ENCODE assay signal across 26 cellular contexts in genomic region chr10:124245191-124245590, GRCh38.
"Had no signal": no experiment of that assay in that cellular context is flagged by ENCODE, and none has a peak within 500 bp of the region (broad histone marks: within the 10 kb centered on the region; RNA-seq: fewer than 3 reads in every experiment).

No MANE protein-coding gene starts in this region.

- H3K9ac ChIP-seq: KMS-11 had no signal

- H3K27me3 ChIP-seq: brain microvascular endothelial cell had no signal

- H3K36me3 ChIP-seq: brain microvascular endothelial cell had no signal

- H3K27ac ChIP-seq: brain microvascular endothelial cell, KMS-11, VCaP had no signal

- H3K4me2 ChIP-seq: KMS-11 had no signal

- ATAC-seq: activated CD8-positive, alpha-beta T cell treated with anti-CD3 and anti-CD28 coated beads, Interleukin-2, amount 10 ng/mL, durations not matched to agents 7 days and 5 days; Panc1; SK-N-SH treated with all-trans-retinoic acid at 6 μM for 48 hours; T-cell had no signal

- DNase-seq: activated CD4-positive, alpha-beta T cell treated with anti-CD3 and anti-CD28 coated beads for 1 hour; activated CD4-positive, alpha-beta T cell treated with anti-CD3 and anti-CD28 coated beads for 48 hours; activated CD4-positive, alpha-beta T cell treated with anti-CD3 and anti-CD28 coated beads, Interleukin-2, amount 50 U/mL, for 48 hours; activated CD4-positive, CD25-positive, alpha-beta regulatory T cell; activated CD8-positive, alpha-beta T cell treated with anti-CD3 and anti-CD28 coated beads, Interleukin-2, amount 10 ng/mL, durations not matched to agents 7 days and 5 days; activated naive CD4-positive, alpha-beta T cell treated with anti-CD3 and anti-CD28 coated beads, Interleukin-2, amount 50 U/mL, for 16 hours; activated naive CD8-positive, alpha-beta T cell treated with anti-CD3 and anti-CD28 coated beads for 36 hours; activated T-cell treated with anti-CD3 and anti-CD28 coated beads, Interleukin-2, amount 50 U/mL, for 24 hours; amniotic stem cell; brain microvascular endothelial cell; MM.1S; MV-4-11; NCI-H1092; NCI-H1436 treated with DMSO at 0.1 percent for 48 hours; NCI-H1694 treated with DMSO at 0.1 percent for 48 hours; NCI-H2029; NCI-H345; NCI-H524 treated with DMSO at 0.1 percent for 48 hours; SHP77 treated with DMSO at 0.1 percent for 48 hours; T-cell; T-helper 2 cell; T-helper 9 cell had no signal
